In genomic region chr1:25432749-25433388, GRCh38 we compare ENCODE assay signal across 8 cellular contexts. TPM values are rescaled to one million over a fixed set of nuclear protein-coding genes. Genes with fewer than 3 reads are reported as not detected.
DNase-seq lines count a peak whose midpoint lies in the region; ATAC-seq and TF ChIP-seq lines count a peak whose summit lies in the region.

No MANE protein-coding gene starts in this region.

- H3K27ac ChIP-seq in VCaP (peak overlapping the region; percentile 93), ovary (no peak overlapping the region), suprapubic skin (no peak overlapping the region)

- H3K4me3 Mint-ChIP-seq in activated T-cell treated with anti-CD3 and anti-CD28 coated beads, Interleukin-2, amount 50 U/mL, for 24 hours, result peak overlapping the region; percentile 86
- no peak overlapping the region for H3K4me3 Mint-ChIP-seq in stimulated activated memory B cell treated with anti-CD40 and anti-IgM and Interleukin-4, amounts not matched to agents 10 μg/mL and 1 μg/mL and 100 μg/mL, for 72 hours

- ATAC-seq in stimulated activated memory B cell treated with anti-CD40 and anti-IgM and Interleukin-4, amounts not matched to agents 10 μg/mL and 1 μg/mL and 100 μg/mL, for 72 hours, result no peak

- H3K4me1 ChIP-seq in ovary (ENCODE audit: insufficient read depth) (peaks cover 10% of the 10 kb centered on the region), suprapubic skin (peaks cover 52% of the 10 kb centered on the region)

- H3K36me3 ChIP-seq in ovary, result no peaks in the 10 kb centered on the region
- no peaks in the 10 kb centered on the region for H3K36me3 ChIP-seq in suprapubic skin

- H3K9me3 Mint-ChIP-seq in activated T-cell treated with anti-CD3 and anti-CD28 coated beads, Interleukin-2, amount 50 U/mL, for 24 hours, result no peaks in the 10 kb centered on the region
- no peaks in the 10 kb centered on the region for H3K9me3 Mint-ChIP-seq in stimulated activated memory B cell treated with anti-CD40 and anti-IgM and Interleukin-4, amounts not matched to agents 10 μg/mL and 1 μg/mL and 100 μg/mL, for 72 hours

- no peaks in the 10 kb centered on the region for H3K27me3 ChIP-seq in ovary
- no peaks in the 10 kb centered on the region for H3K27me3 ChIP-seq in suprapubic skin

- TF ChIP-seq POLR2A in ovary (IDR thresholded peaks at IDR 0.05) (no peak), suprapubic skin (IDR thresholded peaks at IDR 0.05) (no peak)

- H3K36me3 Mint-ChIP-seq in activated T-cell treated with anti-CD3 and anti-CD28 coated beads, Interleukin-2, amount 50 U/mL, for 24 hours (ENCODE audit: low read depth), result peaks cover 20% of the 10 kb centered on the region
- no peaks in the 10 kb centered on the region for H3K36me3 Mint-ChIP-seq in stimulated activated memory B cell treated with anti-CD40 and anti-IgM and Interleukin-4, amounts not matched to agents 10 μg/mL and 1 μg/mL and 100 μg/mL, for 72 hours

- peak overlapping the region; percentile 88 for H3K27ac Mint-ChIP-seq in activated T-cell treated with anti-CD3 and anti-CD28 coated beads, Interleukin-2, amount 50 U/mL, for 24 hours
- H3K27ac Mint-ChIP-seq in stimulated activated memory B cell treated with anti-CD40 and anti-IgM and Interleukin-4, amounts not matched to agents 10 μg/mL and 1 μg/mL and 100 μg/mL, for 72 hours, result peak overlapping the region; percentile 27

- H3K4me3 ChIP-seq in ovary (no peak overlapping the region), suprapubic skin (no peak overlapping the region)

- TF ChIP-seq CTCF in VCaP (conservative IDR thresholded peaks at IDR 0.05), result no peak
- TF ChIP-seq CTCF in ovary (IDR thresholded peaks at IDR 0.05), result no peak
- TF ChIP-seq CTCF in suprapubic skin (IDR thresholded peaks at IDR 0.05), result no peak

- no peaks in the 10 kb centered on the region for H3K9me3 ChIP-seq in ovary
- no peaks in the 10 kb centered on the region for H3K9me3 ChIP-seq in suprapubic skin

- WGBS in ovary, 3 donors, result 26 to 53% (median 40%) methylated on average over 6 of the region's 6 CpGs
- WGBS in suprapubic skin, result 67% methylated on average over 6 of the region's 6 CpGs

- no peak for TF ChIP-seq EP300 in ovary (IDR thresholded peaks at IDR 0.05)
- TF ChIP-seq EP300 in suprapubic skin (IDR thresholded peaks at IDR 0.05), result no peak

- intact Hi-C loops in ovary (cut with DNase I), result no loop called here

- peaks cover 63% of the 10 kb centered on the region for H3K4me1 Mint-ChIP-seq in activated T-cell treated with anti-CD3 and anti-CD28 coated beads, Interleukin-2, amount 50 U/mL, for 24 hours (ENCODE audit: low read depth)
- H3K4me1 Mint-ChIP-seq in stimulated activated memory B cell treated with anti-CD40 and anti-IgM and Interleukin-4, amounts not matched to agents 10 μg/mL and 1 μg/mL and 100 μg/mL, for 72 hours, result peaks cover 68% of the 10 kb centered on the region

- DNase-seq in activated T-cell treated with anti-CD3 and anti-CD28 coated beads, Interleukin-2, amount 50 U/mL, for 24 hours, result no peak
- DNase-seq in activated T-cell treated with anti-CD3 and anti-CD28 coated beads for 4 hours (no peak), globus pallidus (ENCODE audit: low spot score) (peak; percentile 29), ovary (no peak), GM19238 (ENCODE audit: insufficient read length, low spot score) (no peak), suprapubic skin (ENCODE audit: low spot score in 2 of 2) (no peak)

- no peaks in the 10 kb centered on the region for H3K27me3 Mint-ChIP-seq in activated T-cell treated with anti-CD3 and anti-CD28 coated beads, Interleukin-2, amount 50 U/mL, for 24 hours
- H3K27me3 Mint-ChIP-seq in stimulated activated memory B cell treated with anti-CD40 and anti-IgM and Interleukin-4, amounts not matched to agents 10 μg/mL and 1 μg/mL and 100 μg/mL, for 72 hours, result no peaks in the 10 kb centered on the region

RNA-seq across cellular contexts. Expression of gene MACO1, which starts 2.2 kb away (rescaled TPM):
- total RNA-seq in ovary (10 to 100 TPM; 14.1 to 26.8 (median 23.4) TPM), suprapubic skin (10 to 100 TPM; 13.2 to 22.0 (median 16.0) TPM)
- polyA plus RNA-seq in ovary, result 10 to 100 TPM; 14.5 to 30.4 TPM

RNA-seq across cellular contexts. Expression of gene RHCE, which starts 12.2 kb away (rescaled TPM):
- under 1 TPM in 6 of 7 donors, not detected in 1; 0.27 to 0.83 (median 0.53) TPM for total RNA-seq in ovary
- polyA plus RNA-seq in ovary, result under 1 TPM; 0.21 to 0.62 TPM
- 1 to 10 TPM in 1 of 4 donors, under 1 TPM in 2, not detected in 1; 0.34 to 1.1 (median 0.56) TPM for total RNA-seq in suprapubic skin
